In genomic region chr4:161254375-161254774, GRCh38 we compare ENCODE assay signal across 22 cellular contexts.
DNase-seq lines count a peak whose midpoint lies in the region; ATAC-seq, FAIRE-seq and TF ChIP-seq lines count a peak whose summit lies in the region.
"Had no signal": no experiment of that assay in that cellular context is flagged by ENCODE, and none has a peak within 500 bp of the region (broad histone marks: within the 10 kb centered on the region; RNA-seq: fewer than 3 reads in every experiment).

No MANE protein-coding gene starts in this region.

- TF ChIP-seq POLR2A in GM12878 (IDR thresholded peaks at IDR 0.05; ENCODE audit: low read depth, low read length) (no peak), sigmoid colon (IDR thresholded peaks at IDR 0.05) (no peak)

- H3K27me3 ChIP-seq in GM12878 (replicated peaks in 1 of 2; ENCODE audit: control insufficient read depth in 2 of 2, insufficient read depth in 2 of 2, low read length in 1 of 2): no peaks in the 10 kb centered on the region
- H3K27me3 ChIP-seq in sigmoid colon: no peaks in the 10 kb centered on the region
- H3K27me3 ChIP-seq: BLaER1 treated with 17β-estradiol and CSF1 and Interleukin-3, amounts not matched to agents 10 nM and 100 nM; esophagus squamous epithelium; SJSA1; transverse colon had no signal

- no peak for FAIRE-seq in GM12878 (lab: Jason Lieb, UNC)

- no peak for TF ChIP-seq EP300 in GM12878 (IDR thresholded peaks at IDR 0.05; ENCODE audit: borderline replicate concordance in 1 of 2, control insufficient read depth in 1 of 2, low read depth in 2 of 2, low read length in 2 of 2)
- no peak for TF ChIP-seq EP300 in sigmoid colon (IDR thresholded peaks at IDR 0.05)

- SMC1A ChIA-PET in GM12878 (lab: Charles Lee; ENCODE audit: uncharacterized antibody, unreplicated experiment): interaction anchor here (0.7 to 2.3 kb wide), 15 partner anchors 11 to 1300 kb away, joined by 3 to 11 read pairs (median 4); no protein-coding TSS in a partner anchor

- in situ Hi-C loops in GM12878 (cut with MboI): loop anchor here (25.0 kb wide), 1 partner anchor 708 kb away; no protein-coding TSS in a partner anchor

- CTCF ChIA-PET in GM12878 (lab: Yijun Ruan, JAX): interaction anchor here (0.7 to 3.2 kb wide), 24 partner anchors 8 to 1767 kb away, joined by 3 to 22 read pairs (median 4); no protein-coding TSS in a partner anchor

- WGBS in GM12878 (ENCODE audit: insufficient coverage, insufficient replicate concordance, low lambda C conversion rate, missing lambda C conversion rate): 0% methylated on average over 3 of the region's 3 CpGs
- WGBS in sigmoid colon, 2 donors: 51 to 83% methylated on average over 3 of the region's 3 CpGs

- DNase-seq in DMS53 (lab: John Stamatoyannopoulos, UW): peak; percentile 22
- no peak for DNase-seq in DMS53 treated with DMSO at 0.1 percent for 48 hours (lab: John Stamatoyannopoulos, UW; ENCODE audit: unreplicated experiment)
- DNase-seq in NAMALWA (ENCODE audit: low spot score): peak; percentile 35
- DNase-seq in GM12878 (ENCODE audit: low read depth, low spot score): no peak
- DNase-seq in HuH-7 (ENCODE audit: low spot score): no peak
- DNase-seq in sigmoid colon: no peak
- no peak for DNase-seq in NCI-H2029 treated with DMSO at 0.1 percent for 48 hours (lab: John Stamatoyannopoulos, UW)
- DNase-seq: activated CD4-positive, CD25-positive, alpha-beta regulatory T cell treated with anti-CD3 and anti-CD28 coated beads, Interleukin-2, amount 50 U/mL, for 72 hours; activated naive CD4-positive, alpha-beta T cell treated with anti-CD3 and anti-CD28 coated beads, Interleukin-2, amount 50 U/mL, for 16 hours; activated T-cell treated with anti-CD3 and anti-CD28 coated beads, Interleukin-2, amount 50 U/mL, for 72 hours; aorta; effector CD4-positive, alpha-beta T cell; esophagus squamous epithelium; glutamatergic neuron; midbrain; NCI-H226; stimulated activated naive CD4-positive, alpha-beta T cell treated with Interleukin-2 at 50 U/mL for 16 hours; transverse colon had no signal

- H3K9me3 ChIP-seq in GM12878 (replicated peaks; ENCODE audit: control insufficient read depth, insufficient read depth, low read length) (no peaks in the 10 kb centered on the region; the same call in 2 of the 3 replicates), sigmoid colon (peaks cover 0 to 27% (median 20%) of the 10 kb centered on the region in 4 donors)
- H3K9me3 ChIP-seq: SJSA1 had no signal

- intact Hi-C loops in GM12878 (cut with micrococcal nuclease; ENCODE audit: unreplicated experiment): loop anchor here (5.0 kb wide), 1 partner anchor 303 kb away; no protein-coding TSS in a partner anchor
- intact Hi-C loops in sigmoid colon (cut with DNase I): no loop called here

- H3K9ac ChIP-seq in GM12878 (ENCODE audit: control insufficient read depth, insufficient read depth, low read length): no peak overlapping the region
- H3K9ac ChIP-seq: BLaER1 treated with 17β-estradiol and CSF1 and Interleukin-3, amounts not matched to agents 10 nM and 100 nM; parathyroid adenoma had no signal

- no peak overlapping the region for H2AFZ ChIP-seq in GM12878 (ENCODE audit: control insufficient read depth, low read depth, low read length)
- H2AFZ ChIP-seq: parathyroid adenoma had no signal

- H3K36me3 ChIP-seq in GM12878 (ENCODE audit: control insufficient read depth in 2 of 2, insufficient read depth in 2 of 2, low read length in 1 of 2) (no peaks in the 10 kb centered on the region), sigmoid colon (no peaks in the 10 kb centered on the region)
- H3K36me3 ChIP-seq: BLaER1 treated with 17β-estradiol and CSF1 and Interleukin-3, amounts not matched to agents 10 nM and 100 nM; esophagus squamous epithelium; SJSA1; transverse colon had no signal

- H3K27ac ChIP-seq in GM12878 (ENCODE audit: control insufficient read depth, insufficient read depth): no peak overlapping the region
- no peak overlapping the region for H3K27ac ChIP-seq in sigmoid colon
- H3K27ac ChIP-seq: BLaER1 treated with 17β-estradiol and CSF1 and Interleukin-3, amounts not matched to agents 10 nM and 100 nM; esophagus squamous epithelium; parathyroid adenoma; SJSA1; transverse colon had no signal

- peak; percentile 18; the same call in 1 of the 2 replicates for TF ChIP-seq RAD21 in GM12878 (IDR thresholded peaks at IDR 0.05; ENCODE audit: insufficient read depth, low read depth, low read length)

- no peaks in the 10 kb centered on the region for H3K79me2 ChIP-seq in GM12878 (ENCODE audit: control insufficient read depth, insufficient read depth, low read length)
- H3K79me2 ChIP-seq: parathyroid adenoma had no signal

- POLR2A ChIA-PET in GM12878 (lab: Charles Lee): no interaction called here

- H3K4me1 ChIP-seq in GM12878 (ENCODE audit: control insufficient read depth, insufficient read depth, low read length) (no peaks in the 10 kb centered on the region), sigmoid colon (no peaks in the 10 kb centered on the region)
- H3K4me1 ChIP-seq: BLaER1 treated with 17β-estradiol and CSF1 and Interleukin-3, amounts not matched to agents 10 nM and 100 nM; esophagus squamous epithelium; parathyroid adenoma; SJSA1; transverse colon had no signal

- TF ChIP-seq CTCF in GM12874 (IDR thresholded peaks at IDR 0.05; ENCODE audit: insufficient read depth, low read depth, low read length): peak; percentile 38
- peak in 1 of 3 experiments; percentile 13; a peak in 1 of 6 replicates for TF ChIP-seq CTCF in GM12878 (IDR thresholded peaks at IDR 0.05 in 2 of 3, conservative IDR thresholded peaks at IDR 0.05 in 1 of 3; ENCODE audit: control insufficient read depth in 2 of 3, extremely low read depth in 1 of 3, insufficient read depth in 1 of 3, low read depth in 3 of 3, low read length in 3 of 3)
- TF ChIP-seq CTCF in sigmoid colon (IDR thresholded peaks at IDR 0.05): no peak

- no peak overlapping the region for H3K4me2 ChIP-seq in GM12878 (ENCODE audit: control insufficient read depth, insufficient read depth)
- H3K4me2 ChIP-seq: BLaER1 treated with 17β-estradiol and CSF1 and Interleukin-3, amounts not matched to agents 10 nM and 100 nM had no signal

- RAD21 ChIA-PET in GM12878 (lab: Charles Lee; ENCODE audit: unreplicated experiment): interaction anchor here (1.3 to 6.2 kb wide), 3 partner anchors 199 to 1768 kb away, joined by 3 to 40 read pairs (median 4); no protein-coding TSS in a partner anchor

- H4K20me1 ChIP-seq in GM12878 (ENCODE audit: control insufficient read depth, insufficient read depth): no peaks in the 10 kb centered on the region
- H4K20me1 ChIP-seq: BLaER1 treated with 17β-estradiol and CSF1 and Interleukin-3, amounts not matched to agents 10 nM and 100 nM had no signal

- H3K4me3 ChIP-seq in GM12878 (no peak overlapping the region), sigmoid colon (no peak overlapping the region)
- H3K4me3 ChIP-seq: BLaER1 treated with 17β-estradiol and CSF1 and Interleukin-3, amounts not matched to agents 10 nM and 100 nM; esophagus squamous epithelium; SJSA1; transverse colon had no signal

- peak; percentile 51 for ATAC-seq in GM12878
- ATAC-seq: activated T-cell treated with anti-CD3 and anti-CD28 coated beads, Interleukin-2, amount 50 U/mL, for 72 hours had no signal

- no TSS peak for BruUV-seq in GM12878 (replicated peaks; lab: Mats Ljungman, UMichigan)

TF ChIP-seq in GM12878, 131 proteins besides CTCF, POLR2A, EP300 and RAD21 (continues in another document):
- TF ChIP-seq KLF5 (IDR thresholded peaks at IDR 0.05; ENCODE audit: partially characterized antibody) (no peak), STAT3 (IDR thresholded peaks at IDR 0.05; ENCODE audit: low read depth, low read length) (no peak), SPI1 (IDR thresholded peaks at IDR 0.05; ENCODE audit: borderline replicate concordance, insufficient read depth, low read depth, low read length) (no peak), PAX8 (IDR thresholded peaks at IDR 0.05) (no peak), CHD4 (IDR thresholded peaks at IDR 0.05) (no peak), SMAD5 (IDR thresholded peaks at IDR 0.05; ENCODE audit: low read depth) (no peak), ESRRA (IDR thresholded peaks at IDR 0.05; ENCODE audit: low read length) (no peak), MYB (IDR thresholded peaks at IDR 0.05; ENCODE audit: borderline replicate concordance, low read depth, low read length) (no peak), NKRF (conservative IDR thresholded peaks at IDR 0.05) (no peak), ZBTB33 (IDR thresholded peaks at IDR 0.05) (no peak)

Comparison
In these comparisons a context has a peak if more than half of its experiments do, and no peak if none do; other contexts are left out.
1. DNase-seq: peak in DMS53 (single experiment) and NAMALWA (single experiment); none in DMS53 treated with DMSO at 0.1 percent for 48 hours (single experiment), GM12878 (single experiment), HuH-7 (single experiment), sigmoid colon (single experiment) and NCI-H2029 treated with DMSO at 0.1 percent for 48 hours (single experiment).